12 cellular contexts compared by ENCODE assay signal in the genomic region with DNA sequence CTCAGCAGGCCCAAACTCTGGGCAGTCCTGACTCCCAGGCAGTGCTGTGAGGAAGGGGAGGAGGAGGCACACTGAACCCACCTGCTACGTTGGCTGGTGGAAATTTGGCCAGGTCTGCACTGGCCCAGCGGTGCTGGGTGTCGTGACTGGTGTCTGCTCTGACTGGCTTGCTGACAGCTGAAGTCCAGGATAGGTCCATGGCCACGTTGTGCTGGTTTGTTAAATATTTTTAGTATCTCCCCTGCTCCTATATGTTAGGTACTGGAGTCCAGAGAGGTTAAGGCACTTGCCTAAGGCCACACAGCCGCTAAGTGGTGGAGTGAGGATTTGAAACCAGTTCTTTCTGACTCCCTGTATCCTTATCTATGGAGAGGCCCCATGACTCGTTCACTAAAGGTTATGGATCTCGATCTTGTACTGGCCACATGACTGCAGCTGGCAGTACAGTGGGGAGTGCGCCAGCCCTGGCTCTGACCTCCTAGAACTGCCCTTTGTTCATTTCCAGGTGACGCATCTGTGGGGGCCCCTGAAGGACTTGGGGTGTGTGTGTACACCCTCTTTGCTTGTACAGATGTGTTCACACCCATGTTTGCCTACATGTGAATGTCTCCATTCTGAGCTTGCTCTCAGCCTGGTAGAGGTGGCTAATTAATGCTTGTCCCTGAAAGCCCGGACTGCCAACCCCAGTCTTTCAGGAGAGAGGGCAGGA. TPM values are rescaled to one million over a fixed set of nuclear protein-coding genes. Genes with fewer than 3 reads are reported as not detected.
DNase-seq lines count a peak whose midpoint lies in the region; ATAC-seq lines count a peak whose summit lies in the region.
"Had no signal": no experiment of that assay in that cellular context is flagged by ENCODE, and none has a peak within 500 bp of the region (broad histone marks: within the 10 kb centered on the region; RNA-seq: fewer than 3 reads in every experiment).

No MANE protein-coding gene starts in this region.

- no peaks in the 10 kb centered on the region for H3K9me3 Mint-ChIP-seq in activated CD8-positive, alpha-beta T cell treated with anti-CD3 and anti-CD28 coated beads, Interleukin-2, amount 10 ng/mL, durations not matched to agents 7 days and 5 days (ENCODE audit: insufficient read depth)

- H3K4me3 Mint-ChIP-seq in activated CD8-positive, alpha-beta T cell treated with anti-CD3 and anti-CD28 coated beads, Interleukin-2, amount 10 ng/mL, durations not matched to agents 7 days and 5 days, result no peak overlapping the region
- H3K4me3 Mint-ChIP-seq: activated naive CD8-positive, alpha-beta T cell had no signal

- DNase-seq in ELR (ENCODE audit: low read depth), result peak; percentile 15
- no peak for DNase-seq in activated CD8-positive, alpha-beta T cell treated with anti-CD3 and anti-CD28 coated beads, Interleukin-2, amount 10 ng/mL, durations not matched to agents 7 days and 5 days
- no peak for DNase-seq in left colon
- no peak for DNase-seq in NCI-H2171 (lab: John Stamatoyannopoulos, UW)
- DNase-seq: COR-L47; stimulated activated CD4-positive, alpha-beta T cell treated with anti-CD3 and anti-CD28 coated beads, Interleukin-4, amount 100 ng/mL, for 24 hours had no signal

- POLR2A ChIA-PET in activated CD8-positive, alpha-beta T cell treated with anti-CD3 and anti-CD28 coated beads, Interleukin-2, amount 10 ng/mL, durations not matched to agents 7 days and 5 days (lab: Charles Lee), result no interaction called here

- no peak for ATAC-seq in activated CD8-positive, alpha-beta T cell treated with anti-CD3 and anti-CD28 coated beads, Interleukin-2, amount 10 ng/mL, durations not matched to agents 7 days and 5 days
- ATAC-seq in left colon (peak; percentile 58), HG03521 (IDR thresholded peaks at IDR 0.05; ENCODE audit: unreplicated experiment) (no peak), GM21515 (IDR thresholded peaks at IDR 0.05; ENCODE audit: unreplicated experiment) (no peak), GM19395 (IDR thresholded peaks at IDR 0.05; ENCODE audit: unreplicated experiment) (no peak)

- H3K36me3 Mint-ChIP-seq in activated CD8-positive, alpha-beta T cell treated with anti-CD3 and anti-CD28 coated beads, Interleukin-2, amount 10 ng/mL, durations not matched to agents 7 days and 5 days (ENCODE audit: low read depth), result peaks cover 65% of the 10 kb centered on the region

- H3K27me3 Mint-ChIP-seq in activated CD8-positive, alpha-beta T cell treated with anti-CD3 and anti-CD28 coated beads, Interleukin-2, amount 10 ng/mL, durations not matched to agents 7 days and 5 days (ENCODE audit: low read depth), result no peaks in the 10 kb centered on the region
- H3K27me3 Mint-ChIP-seq: activated naive CD8-positive, alpha-beta T cell had no signal

- peak overlapping the region in 18 of 21 experiments; percentile 7 to 94 (median 83) for H3K27ac ChIP-seq in skin epidermis

- peaks cover 68% of the 10 kb centered on the region for H3K4me1 Mint-ChIP-seq in activated CD8-positive, alpha-beta T cell treated with anti-CD3 and anti-CD28 coated beads, Interleukin-2, amount 10 ng/mL, durations not matched to agents 7 days and 5 days (ENCODE audit: low read depth)

- H3K4me3 ChIP-seq in skin epidermis, result no peak overlapping the region

- intact Hi-C loops in left colon (cut with DNase I, micrococcal nuclease), result no loop called here

- peak overlapping the region; percentile 39 for H3K27ac Mint-ChIP-seq in activated CD8-positive, alpha-beta T cell treated with anti-CD3 and anti-CD28 coated beads, Interleukin-2, amount 10 ng/mL, durations not matched to agents 7 days and 5 days
- H3K27ac Mint-ChIP-seq: activated naive CD8-positive, alpha-beta T cell had no signal

- CTCF ChIA-PET in activated CD8-positive, alpha-beta T cell treated with anti-CD3 and anti-CD28 coated beads, Interleukin-2, amount 10 ng/mL, durations not matched to agents 7 days and 5 days (lab: Charles Lee), result interaction anchor here (6.4 kb wide), 1 partner anchor 62 kb away, joined by 54 read pairs; no protein-coding TSS in a partner anchor

RNA-seq across cellular contexts. Expression of a gene that starts 19.6 kb away (rescaled TPM):
- 100 to 1,000 TPM; 274 to 284 TPM for total RNA-seq in activated CD8-positive, alpha-beta T cell treated with anti-CD3 and anti-CD28 coated beads, Interleukin-2, amount 10 ng/mL, durations not matched to agents 7 days and 5 days
- 10 to 100 TPM; 18.6 to 28.3 TPM for total RNA-seq in left colon
- total RNA-seq: progenitor cell of endocrine pancreas had no signal

RNA-seq across cellular contexts. Expression of a gene that starts 43.4 kb away (rescaled TPM):
- total RNA-seq in activated CD8-positive, alpha-beta T cell treated with anti-CD3 and anti-CD28 coated beads, Interleukin-2, amount 10 ng/mL, durations not matched to agents 7 days and 5 days, result 10 to 100 TPM; 32.5 to 39.9 TPM
- 10 to 100 TPM; 76.1 to 99.9 TPM for total RNA-seq in left colon

Comparison
In these comparisons a context has a peak if more than half of its experiments do, and no peak if none do; other contexts are left out.
1. RNA of a gene that starts 19.6 kb away (total RNA-seq): 274 to 284 TPM in activated CD8-positive, alpha-beta T cell treated with anti-CD3 and anti-CD28 coated beads, Interleukin-2, amount 10 ng/mL, durations not matched to agents 7 days and 5 days; 18.6 to 28.3 TPM in left colon; every median in the first group is over 4 times any median in the second.